ENCODE assay signal across 1 cellular context in the genomic region with DNA sequence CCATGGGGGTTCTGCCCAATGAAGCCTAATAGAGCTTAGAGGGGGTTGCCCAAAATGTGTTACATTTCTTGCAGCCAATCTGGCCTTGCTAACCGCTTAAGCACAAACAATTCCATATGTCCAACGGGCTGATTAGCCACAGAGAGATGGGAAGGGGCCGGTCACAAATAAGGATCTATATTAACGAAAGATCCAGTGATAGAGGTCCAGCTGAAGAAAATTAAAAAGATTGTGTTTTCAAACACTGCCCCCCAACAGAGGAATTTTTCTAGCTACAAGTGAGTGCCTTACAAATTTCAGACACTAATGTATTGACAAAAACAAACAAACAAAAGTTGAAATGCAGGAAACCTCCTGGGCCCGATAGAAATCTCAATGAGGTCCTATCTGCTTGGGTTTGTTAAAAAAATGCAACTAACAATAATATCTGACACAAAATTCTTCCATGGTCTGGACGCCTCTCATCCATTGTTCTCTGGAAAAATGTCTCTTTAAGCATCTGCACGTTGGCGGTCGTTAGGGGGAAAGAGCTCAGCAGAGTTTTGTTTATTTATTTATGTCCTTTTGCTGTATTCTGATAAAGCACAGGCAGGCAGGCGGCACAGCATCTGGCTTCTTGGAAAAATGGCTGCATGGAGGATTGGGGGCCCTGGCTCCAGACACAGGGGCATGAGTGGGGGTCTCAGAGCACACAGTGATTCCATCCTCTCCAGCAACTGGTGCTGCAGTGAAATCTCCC.
TF ChIP-seq lines count a peak whose summit lies in the region.

No MANE protein-coding gene starts in this region.

TF ChIP-seq in SK-N-SH, 30 proteins besides CTCF, POLR2A, EP300 and RAD21:
- peak; percentile 45 for TF ChIP-seq GATA2 (CRISPR knock-in tag; IDR thresholded peaks at IDR 0.05)
- TF ChIP-seq RCOR1 (IDR thresholded peaks at IDR 0.05; ENCODE audit: low read length) = peak; percentile 34; the same call in 1 of the 2 replicates
- no peak for TF ChIP-seq NFIC (IDR thresholded peaks at IDR 0.05; ENCODE audit: borderline replicate concordance)
TF ChIP-seq in SK-N-SH: peak in this region for 2.
